In genomic region chr9:76716270-76716669, GRCh38 we compare ENCODE assay signal across 15 cellular contexts. TPM values are rescaled to one million over a fixed set of nuclear protein-coding genes. Genes with fewer than 3 reads are reported as not detected.
DNase-seq lines count a peak whose midpoint lies in the region; ATAC-seq and TF ChIP-seq lines count a peak whose summit lies in the region.
"Had no signal": no experiment of that assay in that cellular context is flagged by ENCODE, and none has a peak within 500 bp of the region (broad histone marks: within the 10 kb centered on the region; RNA-seq: fewer than 3 reads in every experiment).

No MANE protein-coding gene starts in this region.

- no peak overlapping the region for H3K9ac ChIP-seq in GM23248
- H3K9ac ChIP-seq: BLaER1 had no signal

- H3K79me2 ChIP-seq in GM23248 (ENCODE audit: insufficient read depth) (no peaks in the 10 kb centered on the region), hepatocyte (no peaks in the 10 kb centered on the region)

- H3K27ac ChIP-seq in GM23248: no peak overlapping the region
- H3K27ac ChIP-seq in hepatocyte: peak overlapping the region; percentile 83
- no peak overlapping the region for H3K27ac ChIP-seq in left ventricle myocardium inferior (replicated peaks)
- peak overlapping the region in 1 of 4 donors; percentile 17 for H3K27ac ChIP-seq in gastroesophageal sphincter
- H3K27ac ChIP-seq: BLaER1, thyroid gland had no signal

- H4K20me1 ChIP-seq in GM23248 (ENCODE audit: insufficient read depth) (no peaks in the 10 kb centered on the region), hepatocyte (ENCODE audit: insufficient read depth, poor library complexity, severe bottlenecking) (no peaks in the 10 kb centered on the region)
- H4K20me1 ChIP-seq: BLaER1 had no signal

- H3K4me3 ChIP-seq in AG10803 (ENCODE audit: low read length) (no peak overlapping the region), GM23248 (no peak overlapping the region), hepatocyte (no peak overlapping the region), left ventricle myocardium inferior (no peak overlapping the region), gastroesophageal sphincter (no peak overlapping the region)
- H3K4me3 ChIP-seq: BLaER1, thyroid gland had no signal

- H3K9me3 ChIP-seq in GM23248 (ENCODE audit: low read depth): no peaks in the 10 kb centered on the region
- no peaks in the 10 kb centered on the region for H3K9me3 ChIP-seq in hepatocyte (ENCODE audit: low read depth)
- no peaks in the 10 kb centered on the region for H3K9me3 ChIP-seq in left ventricle myocardium inferior (replicated peaks)
- H3K9me3 ChIP-seq in gastroesophageal sphincter: no peaks in the 10 kb centered on the region
- H3K9me3 ChIP-seq: BLaER1, thyroid gland had no signal

- ATAC-seq in gastroesophageal sphincter: no peak
- ATAC-seq: activated naive CD4-positive, alpha-beta T cell treated with anti-CD3 and anti-CD28 coated beads, Interleukin-2, amount 50 U/mL, for 72 hours had no signal

- H3K4me1 ChIP-seq in GM23248 (ENCODE audit: insufficient read depth): peaks cover 9% of the 10 kb centered on the region
- peaks cover 6% of the 10 kb centered on the region for H3K4me1 ChIP-seq in hepatocyte (ENCODE audit: insufficient read depth)
- H3K4me1 ChIP-seq in left ventricle myocardium inferior: peaks cover 6% of the 10 kb centered on the region
- peaks cover 0 to 23% (median 9%) of the 10 kb centered on the region in 3 donors for H3K4me1 ChIP-seq in gastroesophageal sphincter
- H3K4me1 ChIP-seq: thyroid gland had no signal

- H2AFZ ChIP-seq in GM23248 (no peak overlapping the region), hepatocyte (no peak overlapping the region)

- H3K27me3 ChIP-seq in GM23248 (replicated peaks; ENCODE audit: insufficient read depth): no peaks in the 10 kb centered on the region
- H3K27me3 ChIP-seq in hepatocyte: no peaks in the 10 kb centered on the region
- peaks cover 21% of the 10 kb centered on the region for H3K27me3 ChIP-seq in left ventricle myocardium inferior (ENCODE audit: low read depth)
- no peaks in the 10 kb centered on the region for H3K27me3 ChIP-seq in gastroesophageal sphincter
- H3K27me3 ChIP-seq: BLaER1, thyroid gland had no signal

- no peaks in the 10 kb centered on the region for H3K9me2 ChIP-seq in GM23248 (ENCODE audit: insufficient read depth)
- no peaks in the 10 kb centered on the region for H3K9me2 ChIP-seq in hepatocyte (replicated peaks; ENCODE audit: insufficient read depth)

- in situ Hi-C loops in GM23248 (cut with MboI): no loop called here

- peak; percentile 9 for DNase-seq in AG10803 (ENCODE audit: low read depth)
- DNase-seq in GM23248: peak; percentile 54
- DNase-seq in NCI-H748 treated with DMSO at 0.1 percent for 48 hours (lab: John Stamatoyannopoulos, UW): peak; percentile 59
- peak; percentile 75 for DNase-seq in hepatocyte (ENCODE audit: low spot score)
- DNase-seq in left ventricle myocardium inferior: no peak
- DNase-seq in activated CD8-positive, alpha-beta memory T cell treated with anti-CD3 and anti-CD28 coated beads, Interleukin-2, amount 50 U/mL, for 48 hours: no peak
- DNase-seq in activated gamma-delta T cell (lab: John Stamatoyannopoulos, UW): no peak
- DNase-seq: activated B cell treated with CpG ODN at 0.5 μM for 24 hours, GDM1, OCI-M1, thyroid gland had no signal

- 13 to 18% methylated on average over 4 of the region's 4 CpGs for WGBS in GM23248 (ENCODE audit: low coverage in 1 of 2, low lambda C conversion rate in 2 of 2, missing lambda C conversion rate in 2 of 2), 2 experiments
- WGBS in hepatocyte (ENCODE audit: low lambda C conversion rate, missing lambda C conversion rate): 45% methylated on average over 4 of the region's 4 CpGs
- WGBS in gastroesophageal sphincter (ENCODE audit: low coverage in 1 of 2), 2 donors: 47 to 62% methylated on average over 3 to 4 of the region's 4 CpGs

- H3K4me2 ChIP-seq in GM23248 (ENCODE audit: unreplicated experiment) (no peak overlapping the region), hepatocyte (no peak overlapping the region)
- H3K4me2 ChIP-seq: BLaER1 had no signal

- TF ChIP-seq EP300 in gastroesophageal sphincter (IDR thresholded peaks at IDR 0.05): no peak

- H3K36me3 ChIP-seq in GM23248 (ENCODE audit: low read depth) (no peaks in the 10 kb centered on the region), hepatocyte (replicated peaks; ENCODE audit: insufficient read depth, low read depth) (no peaks in the 10 kb centered on the region), left ventricle myocardium inferior (no peaks in the 10 kb centered on the region), gastroesophageal sphincter (peaks cover 0 to 26% of the 10 kb centered on the region in 2 donors)
- H3K36me3 ChIP-seq: BLaER1, thyroid gland had no signal

- H3F3A ChIP-seq in GM23248 (ENCODE audit: insufficient read depth): no peaks in the 10 kb centered on the region

- intact Hi-C loops in left ventricle myocardium inferior (cut with micrococcal nuclease): no loop called here

- no peak for TF ChIP-seq CTCF in AG10803 (conservative IDR thresholded peaks at IDR 0.05; ENCODE audit: low read length)
- TF ChIP-seq CTCF in hepatocyte (IDR thresholded peaks at IDR 0.05; ENCODE audit: poor library complexity): no peak
- TF ChIP-seq CTCF in left ventricle myocardium inferior (IDR thresholded peaks at IDR 0.05; ENCODE audit: borderline replicate concordance): no peak
- no peak for TF ChIP-seq CTCF in gastroesophageal sphincter (IDR thresholded peaks at IDR 0.05)

- TF ChIP-seq POLR2A in gastroesophageal sphincter (IDR thresholded peaks at IDR 0.05): no peak

RNA-seq across cellular contexts. Expression of gene PCA3, which starts 48.0 kb away (rescaled TPM):
- total RNA-seq in GM23248 (2014; rRNA removed; shearing (Covaris generic)): not detected in 2 replicates
- polyA plus RNA-seq in GM23248 (2016; fragmentation: Nextera tagmentation; extraction: Ambion mirVana) (not detected in 2 replicates), hepatocyte (0.15 TPM in 1 of 2 replicates, not detected in the other)
- total RNA-seq in hepatocyte (0.16 TPM in 1 of 2 replicates, not detected in the other), left ventricle myocardium inferior (not detected), gastroesophageal sphincter (under 1 TPM in 3 of 4 donors, not detected in 1; 0.16 to 0.40 (median 0.27) TPM)
- total RNA-seq: activated B cell treated with CpG ODN at 0.5 μM for 24 hours; activated naive CD4-positive, alpha-beta T cell treated with anti-CD3 and anti-CD28 coated beads, Interleukin-2, amount 50 U/mL, for 72 hours; kidney epithelial cell; thyroid gland had no signal

Comparison
In these comparisons a context has a peak if more than half of its experiments do, and no peak if none do; other contexts are left out.
1. DNase-seq: peak in AG10803 (single experiment), GM23248 (single experiment), NCI-H748 treated with DMSO at 0.1 percent for 48 hours (single experiment) and hepatocyte (single experiment); none in left ventricle myocardium inferior (single experiment), activated CD8-positive, alpha-beta memory T cell treated with anti-CD3 and anti-CD28 coated beads, Interleukin-2, amount 50 U/mL, for 48 hours (single experiment) and activated gamma-delta T cell (single experiment).